32 cellular contexts compared by ENCODE assay signal in the genomic region with DNA sequence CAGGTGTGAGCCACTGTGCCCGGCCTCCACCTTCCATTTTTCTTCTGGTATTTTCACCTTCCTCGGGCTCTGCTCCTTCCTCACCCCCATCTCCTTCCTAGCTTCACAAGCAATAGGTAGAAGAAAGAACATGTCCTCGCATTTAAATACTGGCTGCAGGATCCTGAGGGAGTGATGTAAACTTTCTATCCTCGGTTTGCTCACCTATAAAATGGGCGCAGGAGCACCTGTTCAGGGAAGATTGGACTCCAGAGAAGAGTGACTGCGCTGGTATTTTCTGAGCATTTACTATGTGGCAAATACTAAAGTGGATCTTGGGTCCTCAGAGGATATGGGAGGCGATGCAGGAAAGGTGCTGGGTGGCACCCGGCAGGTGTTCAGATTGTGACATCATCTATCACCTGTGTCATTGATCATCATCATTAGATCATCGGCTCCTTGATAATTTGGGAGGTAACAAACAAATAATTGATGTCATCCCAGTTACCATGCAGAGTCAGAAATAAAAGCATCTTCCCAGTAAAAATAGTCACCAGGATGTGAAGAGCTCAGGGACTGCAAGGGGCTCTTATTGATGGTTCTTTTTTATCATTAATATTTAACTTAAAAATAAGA.
"Had no signal": no experiment of that assay in that cellular context is flagged by ENCODE, and none has a peak within 500 bp of the region (broad histone marks: within the 10 kb centered on the region; RNA-seq: fewer than 3 reads in every experiment).

No MANE protein-coding gene starts in this region.

- FAIRE-seq: frontal cortex had no signal

- H3K27ac ChIP-seq: adrenal gland, cardiac muscle cell, dorsolateral prefrontal cortex, WERI-Rb-1 had no signal

- H3K36me3 ChIP-seq: adrenal gland, breast epithelium, cardiac muscle cell, heart left ventricle, WERI-Rb-1 had no signal

- H3K4me3 ChIP-seq: adrenal gland, breast epithelium, cardiac muscle cell, coronary artery, dorsolateral prefrontal cortex, heart left ventricle had no signal

- H3K27me3 ChIP-seq: adrenal gland, cardiac muscle cell had no signal

- DNase-seq: activated B cell treated with CpG ODN at 0.5 μM for 24 hours; activated CD4-positive, alpha-beta T cell treated with anti-CD3 and anti-CD28 coated beads for 48 hours; activated CD4-positive, alpha-beta T cell treated with anti-CD3 and anti-CD28 coated beads, Interleukin-2, amount 50 U/mL, for 1 hour; activated CD4-positive, alpha-beta T cell treated with anti-CD3 and anti-CD28 coated beads, Interleukin-2, amount 50 U/mL, for 48 hours; activated CD8-positive, alpha-beta memory T cell treated with anti-CD3 and anti-CD28 coated beads for 24 hours; activated CD8-positive, alpha-beta T cell treated with anti-CD3 and anti-CD28 coated beads for 36 hours; activated effector memory CD4-positive, alpha-beta T cell treated with Interleukin-2 at 50 U/mL for 16 hours; activated gamma-delta T cell treated with Interleukin-2 at 50 U/mL for 16 hours; activated naive CD4-positive, alpha-beta T cell treated with anti-CD3 and anti-CD28 coated beads for 36 hours; activated naive CD8-positive, alpha-beta T cell treated with anti-CD3 and anti-CD28 coated beads for 36 hours; activated naive CD8-positive, alpha-beta T cell treated with anti-CD3 and anti-CD28 coated beads, Interleukin-2, amount 50 U/mL, for 24 hours; activated T-cell treated with anti-CD3 and anti-CD28 coated beads, Interleukin-2, amount 50 U/mL, for 4 hours; adrenal gland; amygdala; aorta; dorsolateral prefrontal cortex; effector memory CD4-positive, alpha-beta T cell; endodermal cell; foreskin fibroblast; glutamatergic neuron; heart left ventricle; T-helper 1 cell; T-helper 17 cell; T1000; WERI-Rb-1 had no signal

- H3K9me3 ChIP-seq: adrenal gland had no signal

- ATAC-seq: activated CD4-positive, CD25-positive, alpha-beta regulatory T cell treated with anti-CD3 and anti-CD28 coated beads, Interleukin-2, amount 50 U/mL, for 24 hours; activated CD8-positive, alpha-beta T cell treated with anti-CD3 and anti-CD28 coated beads for 36 hours; activated naive CD8-positive, alpha-beta T cell treated with anti-CD3 and anti-CD28 coated beads, Interleukin-2, amount 50 U/mL, for 24 hours; activated T-cell treated with anti-CD3 and anti-CD28 coated beads, Interleukin-2, amount 50 U/mL, for 4 hours; activated T-helper 17 cell treated with anti-CD3 and anti-CD28 coated beads, Interleukin-2, amount 50 U/mL, for 72 hours; esophagus mucosa; heart left ventricle; T-helper 17 cell had no signal

- H3K4me1 ChIP-seq: adrenal gland, breast epithelium had no signal
